In genomic region chr20:33477386-33478234, GRCh38 we compare ENCODE assay signal across 16 cellular contexts. TPM values are rescaled to one million over a fixed set of nuclear protein-coding genes. Genes with fewer than 3 reads are reported as not detected.
A peak's percentile ranks its signal among the peaks of the same experiment; 100 is the strongest.
DNase-seq lines count a peak whose midpoint lies in the region; ATAC-seq and TF ChIP-seq lines count a peak whose summit lies in the region.
"Had no signal": no experiment of that assay in that cellular context is flagged by ENCODE, and none has a peak within 500 bp of the region (broad histone marks: within the 10 kb centered on the region; RNA-seq: fewer than 3 reads in every experiment).

No MANE protein-coding gene starts in this region.

- H3K4me2 ChIP-seq in OCI-LY7 (ENCODE audit: low read length) (peak overlapping the region; percentile 59), mesenchymal stem cell (ENCODE audit: low read length, poor library complexity, severe bottlenecking) (no peak overlapping the region)

- H3K9ac ChIP-seq in mesenchymal stem cell (ENCODE audit: low read length) = no peak overlapping the region

- intact Hi-C loops in OCI-LY7 (cut with micrococcal nuclease; ENCODE audit: unreplicated experiment) = no loop called here

- H4K8ac ChIP-seq in mesenchymal stem cell (ENCODE audit: low read length) = no peak overlapping the region

- no peak overlapping the region for H3K18ac ChIP-seq in mesenchymal stem cell (ENCODE audit: low read depth in 1 of 2, low read length in 2 of 2)

- ATAC-seq in HG02840 (IDR thresholded peaks at IDR 0.05; ENCODE audit: low FRiP score, unreplicated experiment) = no peak
- ATAC-seq in HG02981 (IDR thresholded peaks at IDR 0.05; ENCODE audit: unreplicated experiment) = no peak
- ATAC-seq: activated CD8-positive, alpha-beta T cell treated with anti-CD3 and anti-CD28 coated beads, Interleukin-2, amount 10 ng/mL, durations not matched to agents 7 days and 5 days; stimulated activated memory B cell treated with anti-CD40 and anti-IgM and Interleukin-4, amounts not matched to agents 10 μg/mL and 1 μg/mL and 100 μg/mL, for 72 hours had no signal

- peaks cover 56% of the 10 kb centered on the region for H3K4me1 ChIP-seq in OCI-LY7 (ENCODE audit: insufficient read depth, low read length, poor library complexity, severe bottlenecking)
- no peaks in the 10 kb centered on the region for H3K4me1 ChIP-seq in mesenchymal stem cell (ENCODE audit: control insufficient read depth, insufficient read depth, low read depth, low read length)
- H3K4me1 ChIP-seq: right atrium auricular region had no signal

- H2AFZ ChIP-seq in OCI-LY7 (ENCODE audit: low read length) (no peak overlapping the region), mesenchymal stem cell (ENCODE audit: low read depth, low read length) (no peak overlapping the region)

- CTCF ChIA-PET in OCI-LY7 (lab: Charles Lee; ENCODE audit: unreplicated experiment) = no interaction called here

- H2BK120ac ChIP-seq in mesenchymal stem cell (ENCODE audit: low read depth, low read length) = no peak overlapping the region

- no peak overlapping the region for H3K4me3 ChIP-seq in OCI-LY7 (ENCODE audit: low read depth, low read length, poor library complexity, severe bottlenecking)
- H3K4me3 ChIP-seq in mesenchymal stem cell (ENCODE audit: insufficient read depth in 1 of 2, low read depth in 1 of 2, low read length in 2 of 2) = no peak overlapping the region
- H3K4me3 ChIP-seq: right atrium auricular region had no signal

- H3K27ac ChIP-seq in OCI-LY7 (ENCODE audit: low read depth, low read length, poor library complexity, severe bottlenecking) (peak overlapping the region; percentile 13), mesenchymal stem cell (ENCODE audit: low read length, poor library complexity, severe bottlenecking) (no peak overlapping the region)
- H3K27ac ChIP-seq: right atrium auricular region, RWPE1 had no signal

- DNase-seq in DMS79 (lab: John Stamatoyannopoulos, UW) = peak; percentile 62
- peak; percentile 88 for DNase-seq in NCI-H2029 (lab: John Stamatoyannopoulos, UW)
- DNase-seq in OCI-LY7 (ENCODE audit: low spot score) = peak; percentile 45
- no peak for DNase-seq in mesenchymal stem cell
- no peak for DNase-seq in GM10266 (ENCODE audit: extremely low spot score)
- DNase-seq in activated CD4-positive, alpha-beta T cell treated with anti-CD3 and anti-CD28 coated beads for 4 hours = no peak
- DNase-seq: activated CD8-positive, alpha-beta T cell treated with anti-CD3 and anti-CD28 coated beads, Interleukin-2, amount 10 ng/mL, durations not matched to agents 7 days and 5 days; activated naive CD4-positive, alpha-beta T cell; naive B cell; NCI-H1694; stimulated activated CD4-positive, alpha-beta T cell treated with anti-CD3 and anti-CD28 coated beads, Interleukin-4, amount 100 ng/mL, for 1 hour had no signal

- no peak overlapping the region for H2BK5ac ChIP-seq in mesenchymal stem cell (ENCODE audit: low read depth, low read length, poor library complexity, severe bottlenecking)

- POLR2A ChIA-PET in OCI-LY7 (lab: Charles Lee) = interaction anchor here (1.1 to 1.5 kb wide), 2 partner anchors 12 to 34 kb away, joined by 3 to 4 read pairs; partner anchors contain the start of genes CBFA2T2 and SNTA1

- H3K4ac ChIP-seq in mesenchymal stem cell (ENCODE audit: low read depth in 1 of 2, low read length in 2 of 2) = no peak overlapping the region

- no peaks in the 10 kb centered on the region for H3K79me1 ChIP-seq in mesenchymal stem cell (replicated peaks; ENCODE audit: low read length, poor library complexity, severe bottlenecking)

- H2AK5ac ChIP-seq in mesenchymal stem cell (ENCODE audit: low read length, severe bottlenecking) = no peak overlapping the region

- no peaks in the 10 kb centered on the region for H3K9me2 ChIP-seq in OCI-LY7 (ENCODE audit: insufficient read depth, low read length)

- no peak overlapping the region for H2BK12ac ChIP-seq in mesenchymal stem cell (ENCODE audit: low read length in 2 of 2)

- H3K79me2 ChIP-seq in OCI-LY7 (ENCODE audit: insufficient read depth, low read depth, low read length) = no peaks in the 10 kb centered on the region

- WGBS in mesenchymal stem cell = 77% methylated on average over 7 of the region's 7 CpGs

- H3K36me3 ChIP-seq in OCI-LY7 (ENCODE audit: insufficient read depth, low read length) (no peaks in the 10 kb centered on the region), mesenchymal stem cell (ENCODE audit: control insufficient read depth in 1 of 2, insufficient read depth in 2 of 2, low read depth in 1 of 2, low read length in 2 of 2) (no peaks in the 10 kb centered on the region)
- H3K36me3 ChIP-seq: right atrium auricular region had no signal

- H2BK15ac ChIP-seq in mesenchymal stem cell (ENCODE audit: low read depth, poor library complexity, severe bottlenecking) = no peak overlapping the region

- H3K9me3 ChIP-seq in OCI-LY7 (ENCODE audit: low read length) (no peaks in the 10 kb centered on the region), mesenchymal stem cell (ENCODE audit: control insufficient read depth, low read length) (no peaks in the 10 kb centered on the region)
- H3K9me3 ChIP-seq: right atrium auricular region had no signal

- no peak overlapping the region for H3K23ac ChIP-seq in mesenchymal stem cell (ENCODE audit: low read length in 2 of 2)

- TF ChIP-seq CTCF in OCI-LY7 (conservative IDR thresholded peaks at IDR 0.05; ENCODE audit: low read length) = no peak
- TF ChIP-seq CTCF in GM10266 (IDR thresholded peaks at IDR 0.05; ENCODE audit: control insufficient read depth, insufficient read depth, low read depth, missing control alignments) = no peak

- BruUV-seq in OCI-LY7 (replicated peaks; lab: Mats Ljungman, UMichigan) = no TSS peak

- no peaks in the 10 kb centered on the region for H4K20me1 ChIP-seq in OCI-LY7 (ENCODE audit: insufficient read depth, low read length)

- peak overlapping the region; percentile 8 for H4K91ac ChIP-seq in mesenchymal stem cell (ENCODE audit: low read length)

- peaks cover 20 to 23% of the 10 kb centered on the region in 2 experiments for H3K27me3 ChIP-seq in mesenchymal stem cell (ENCODE audit: control insufficient read depth in 1 of 2, insufficient read depth in 1 of 2, low read length in 2 of 2)
- H3K27me3 ChIP-seq: right atrium auricular region had no signal

- no peak overlapping the region for H3K14ac ChIP-seq in mesenchymal stem cell (ENCODE audit: low read length in 2 of 2)

RNA-seq across cellular contexts. Expression of gene CBFA2T2, which starts 12.3 kb away (rescaled TPM):
- total RNA-seq in OCI-LY7 (2014; rRNA removed; shearing (Covaris generic)) = 32.9 and 38.5 TPM in 2 replicates
- total RNA-seq in OCI-LY7 (2022) = 20.7 and 22.2 TPM in 2 replicates
- 6.7 TPM for polyA plus RNA-seq in mesenchymal stem cell (2013, experiment 1 of 2)
- polyA plus RNA-seq in mesenchymal stem cell (2013, experiment 2 of 2) = 6.4 TPM

RNA-seq across cellular contexts. Expression of gene SNTA1, which starts 34.0 kb away (rescaled TPM):
- 44.8 and 46.5 TPM in 2 replicates for total RNA-seq in OCI-LY7 (2014; rRNA removed; shearing (Covaris generic))
- 36.6 and 42.1 TPM in 2 replicates for total RNA-seq in OCI-LY7 (2022)
- 14.6 TPM for polyA plus RNA-seq in mesenchymal stem cell (2013, experiment 1 of 2)
- 14.4 TPM for polyA plus RNA-seq in mesenchymal stem cell (2013, experiment 2 of 2)

Comparison
In these comparisons a context has a peak if more than half of its experiments do, and no peak if none do; other contexts are left out.
1. DNase-seq: peak in DMS79 (single experiment), NCI-H2029 (single experiment) and OCI-LY7 (single experiment); none in mesenchymal stem cell (single experiment), GM10266 (single experiment) and activated CD4-positive, alpha-beta T cell treated with anti-CD3 and anti-CD28 coated beads for 4 hours (0 of 2).